In genomic region chr12:48165089-48166031, GRCh38 we compare ENCODE assay signal across 8 cellular contexts. TPM values are rescaled to one million over a fixed set of nuclear protein-coding genes. Genes with fewer than 3 reads are reported as not detected.
DNase-seq lines count a peak whose midpoint lies in the region; ATAC-seq and TF ChIP-seq lines count a peak whose summit lies in the region.

No MANE protein-coding gene starts in this region.

- POLR2A ChIA-PET in OCI-LY7 (lab: Charles Lee), result no interaction called here

- H3K4me2 ChIP-seq in OCI-LY7 (ENCODE audit: low read length) (no peak overlapping the region), smooth muscle cell (no peak overlapping the region)

- peaks cover 3% of the 10 kb centered on the region for H3K4me1 Mint-ChIP-seq in activated naive CD8-positive, alpha-beta T cell treated with anti-CD3 and anti-CD28 coated beads, Interleukin-2, amount 50 U/mL, for 24 hours

- intact Hi-C loops in OCI-LY7 (cut with micrococcal nuclease; ENCODE audit: unreplicated experiment) (loop anchor here (1.0 to 2.0 kb wide), 2 partner anchors 81 to 202 kb away; partner anchors contain the start of gene TMEM106C), left ventricle myocardium inferior (cut with micrococcal nuclease) (loop anchor here (5.0 kb wide), 1 partner anchor 83 kb away; no protein-coding TSS in a partner anchor)

- H3K79me2 ChIP-seq in OCI-LY7 (ENCODE audit: insufficient read depth, low read depth, low read length) (no peaks in the 10 kb centered on the region), smooth muscle cell (ENCODE audit: low read depth) (no peaks in the 10 kb centered on the region)

- DNase-seq in NCI-H82 (lab: John Stamatoyannopoulos, UW) (peak; percentile 73), NCI-H82 treated with DMSO at 0.1 percent for 48 hours (lab: John Stamatoyannopoulos, UW; ENCODE audit: unreplicated experiment) (no peak), HPDE6-E6E7 (ENCODE audit: extremely low spot score) (peak; percentile 46), OCI-LY7 (ENCODE audit: low spot score) (peak; percentile 76), left ventricle myocardium inferior (no peak), smooth muscle cell (lab: John Stamatoyannopoulos, UW; ENCODE audit: unreplicated experiment) (no peak)
- peak; percentile 47 for DNase-seq in activated naive CD8-positive, alpha-beta T cell treated with anti-CD3 and anti-CD28 coated beads, Interleukin-2, amount 50 U/mL, for 24 hours

- no peaks in the 10 kb centered on the region for H3K4me1 ChIP-seq in OCI-LY7 (ENCODE audit: insufficient read depth, low read length, poor library complexity, severe bottlenecking)
- H3K4me1 ChIP-seq in left ventricle myocardium inferior, result peaks cover 7% of the 10 kb centered on the region
- no peaks in the 10 kb centered on the region for H3K4me1 ChIP-seq in smooth muscle cell (ENCODE audit: low read depth)

- no peaks in the 10 kb centered on the region for H3K9me3 Mint-ChIP-seq in activated naive CD8-positive, alpha-beta T cell treated with anti-CD3 and anti-CD28 coated beads, Interleukin-2, amount 50 U/mL, for 24 hours

- no peak overlapping the region for H3K4me3 Mint-ChIP-seq in activated naive CD8-positive, alpha-beta T cell treated with anti-CD3 and anti-CD28 coated beads, Interleukin-2, amount 50 U/mL, for 24 hours

- H3K27ac ChIP-seq in OCI-LY7 (ENCODE audit: low read depth, low read length, poor library complexity, severe bottlenecking), result no peak overlapping the region
- H3K27ac ChIP-seq in left ventricle myocardium inferior (replicated peaks), result no peak overlapping the region
- no peak overlapping the region for H3K27ac ChIP-seq in smooth muscle cell (ENCODE audit: low read depth)

- no TSS peak for BruUV-seq in OCI-LY7 (replicated peaks; lab: Mats Ljungman, UMichigan)

- H3K36me3 Mint-ChIP-seq in activated naive CD8-positive, alpha-beta T cell treated with anti-CD3 and anti-CD28 coated beads, Interleukin-2, amount 50 U/mL, for 24 hours (ENCODE audit: low read depth), result no peaks in the 10 kb centered on the region

- H3K9me3 ChIP-seq in OCI-LY7 (ENCODE audit: low read length) (no peaks in the 10 kb centered on the region), left ventricle myocardium inferior (replicated peaks) (no peaks in the 10 kb centered on the region), smooth muscle cell (replicated peaks; ENCODE audit: low read depth) (no peaks in the 10 kb centered on the region)

- no peaks in the 10 kb centered on the region for H3K9me2 ChIP-seq in OCI-LY7 (ENCODE audit: insufficient read depth, low read length)

- H3F3A ChIP-seq in smooth muscle cell (ENCODE audit: low read depth), result no peaks in the 10 kb centered on the region

- peak; percentile 63 for ATAC-seq in activated naive CD8-positive, alpha-beta T cell treated with anti-CD3 and anti-CD28 coated beads, Interleukin-2, amount 50 U/mL, for 24 hours
- no peak for ATAC-seq in GM18858 (IDR thresholded peaks at IDR 0.05; ENCODE audit: unreplicated experiment)

- H3K27me3 ChIP-seq in left ventricle myocardium inferior (ENCODE audit: low read depth) (peaks cover 10% of the 10 kb centered on the region), smooth muscle cell (ENCODE audit: low read depth) (no peaks in the 10 kb centered on the region)

- H4K20me1 ChIP-seq in OCI-LY7 (ENCODE audit: insufficient read depth, low read length) (no peaks in the 10 kb centered on the region), smooth muscle cell (ENCODE audit: low read depth) (no peaks in the 10 kb centered on the region)

- H3K9ac ChIP-seq in smooth muscle cell (ENCODE audit: low read depth), result no peak overlapping the region

- no peak overlapping the region for H3K27ac Mint-ChIP-seq in activated naive CD8-positive, alpha-beta T cell treated with anti-CD3 and anti-CD28 coated beads, Interleukin-2, amount 50 U/mL, for 24 hours

- CTCF ChIA-PET in OCI-LY7 (lab: Charles Lee; ENCODE audit: unreplicated experiment), result interaction anchor here (0.7 kb wide), 1 partner anchor 33 kb away, joined by 3 read pairs; no protein-coding TSS in a partner anchor

- TF ChIP-seq CTCF in OCI-LY7 (conservative IDR thresholded peaks at IDR 0.05; ENCODE audit: low read length) (peak; percentile 98), left ventricle myocardium inferior (IDR thresholded peaks at IDR 0.05; ENCODE audit: borderline replicate concordance) (peak; percentile 97), smooth muscle cell (IDR thresholded peaks at IDR 0.05; ENCODE audit: borderline replicate concordance, insufficient read depth, poor library complexity, severe bottlenecking) (peak; percentile 95)

- no peaks in the 10 kb centered on the region for H3K36me3 ChIP-seq in OCI-LY7 (ENCODE audit: insufficient read depth, low read length)
- H3K36me3 ChIP-seq in left ventricle myocardium inferior, result no peaks in the 10 kb centered on the region
- H3K36me3 ChIP-seq in smooth muscle cell (ENCODE audit: low read depth), result no peaks in the 10 kb centered on the region

- 37% methylated on average over 2 of the region's 2 CpGs for WGBS in smooth muscle cell (ENCODE audit: low lambda C conversion rate)

- H2AFZ ChIP-seq in OCI-LY7 (ENCODE audit: low read length), result no peak overlapping the region
- H2AFZ ChIP-seq in smooth muscle cell (ENCODE audit: low read depth), result no peak overlapping the region

- peaks cover 7% of the 10 kb centered on the region for H3K27me3 Mint-ChIP-seq in activated naive CD8-positive, alpha-beta T cell treated with anti-CD3 and anti-CD28 coated beads, Interleukin-2, amount 50 U/mL, for 24 hours

- no peak overlapping the region for H3K4me3 ChIP-seq in OCI-LY7 (ENCODE audit: low read depth, low read length, poor library complexity, severe bottlenecking)
- no peak overlapping the region for H3K4me3 ChIP-seq in left ventricle myocardium inferior
- H3K4me3 ChIP-seq in smooth muscle cell, result no peak overlapping the region

RNA-seq across cellular contexts. Expression of gene ASB8, which starts 8.0 kb away (rescaled TPM):
- 19.9 and 26.6 TPM in 2 replicates for total RNA-seq in OCI-LY7 (2014; rRNA removed; shearing (Covaris generic))
- 39.3 and 41.5 TPM in 2 replicates for total RNA-seq in OCI-LY7 (2022)
- 80.3 TPM for total RNA-seq in left ventricle myocardium inferior
- 26.9 and 31.1 TPM in 2 replicates for total RNA-seq in smooth muscle cell
- 18.0 and 25.4 TPM in 2 replicates for polyA plus RNA-seq in smooth muscle cell

RNA-seq across cellular contexts. Expression of gene CCDC184, which starts 18.1 kb away (rescaled TPM):
- not detected in 2 replicates for total RNA-seq in OCI-LY7 (2014; rRNA removed; shearing (Covaris generic))
- total RNA-seq in OCI-LY7 (2022) (not detected in 2 replicates), left ventricle myocardium inferior (1.0 TPM), smooth muscle cell (23.7 and 36.6 TPM in 2 replicates)
- polyA plus RNA-seq in smooth muscle cell, result 56.1 and 74.1 TPM in 2 replicates

RNA-seq across cellular contexts. Expression of gene OR10AD1, which starts 37.7 kb away (rescaled TPM):
- not detected in 2 replicates for total RNA-seq in OCI-LY7 (2014; rRNA removed; shearing (Covaris generic))
- total RNA-seq in OCI-LY7 (2022), result not detected in 2 replicates
- not detected for total RNA-seq in left ventricle myocardium inferior
- total RNA-seq in smooth muscle cell, result not detected in 2 replicates
- not detected in 2 replicates for polyA plus RNA-seq in smooth muscle cell

RNA-seq across cellular contexts. Expression of gene PFKM, which starts 46.2 kb away (rescaled TPM):
- 37.4 and 42.3 TPM in 2 replicates for total RNA-seq in OCI-LY7 (2014; rRNA removed; shearing (Covaris generic))
- total RNA-seq in OCI-LY7 (2022) (72.5 and 80.1 TPM in 2 replicates), left ventricle myocardium inferior (671 TPM), smooth muscle cell (26.6 and 35.7 TPM in 2 replicates)
- polyA plus RNA-seq in smooth muscle cell, result 37.1 and 38.3 TPM in 2 replicates

RNA-seq across cellular contexts. Expression of gene SENP1, which starts 59.5 kb away (rescaled TPM):
- 29.9 and 48.3 TPM in 2 replicates for total RNA-seq in OCI-LY7 (2014; rRNA removed; shearing (Covaris generic))
- 54.7 and 63.5 TPM in 2 replicates for total RNA-seq in OCI-LY7 (2022)
- 5.3 TPM for total RNA-seq in left ventricle myocardium inferior
- 25.8 and 36.6 TPM in 2 replicates for total RNA-seq in smooth muscle cell
- polyA plus RNA-seq in smooth muscle cell, result 6.7 and 7.6 TPM in 2 replicates

Comparison
In these comparisons a context has a peak if more than half of its experiments do, and no peak if none do; other contexts are left out.
1. DNase-seq: peak in NCI-H82 (single experiment), HPDE6-E6E7 (single experiment), OCI-LY7 (single experiment) and activated naive CD8-positive, alpha-beta T cell treated with anti-CD3 and anti-CD28 coated beads, Interleukin-2, amount 50 U/mL, for 24 hours (single experiment); none in NCI-H82 treated with DMSO at 0.1 percent for 48 hours (single experiment), left ventricle myocardium inferior (single experiment) and smooth muscle cell (single experiment).
2. RNA of gene CCDC184, which starts 18.1 kb away (total RNA-seq): 23.7 to 36.6 TPM in smooth muscle cell; 1.0 TPM in left ventricle myocardium inferior (single experiment) and not detected in OCI-LY7; every median in the first group is over 10 times any median in the second.
3. Peak in every context shown above with its lines, with median percentiles within 50 percentile points of each other: CTCF ChIP-seq.